18 cellular contexts compared by ENCODE assay signal in the genomic region with DNA sequence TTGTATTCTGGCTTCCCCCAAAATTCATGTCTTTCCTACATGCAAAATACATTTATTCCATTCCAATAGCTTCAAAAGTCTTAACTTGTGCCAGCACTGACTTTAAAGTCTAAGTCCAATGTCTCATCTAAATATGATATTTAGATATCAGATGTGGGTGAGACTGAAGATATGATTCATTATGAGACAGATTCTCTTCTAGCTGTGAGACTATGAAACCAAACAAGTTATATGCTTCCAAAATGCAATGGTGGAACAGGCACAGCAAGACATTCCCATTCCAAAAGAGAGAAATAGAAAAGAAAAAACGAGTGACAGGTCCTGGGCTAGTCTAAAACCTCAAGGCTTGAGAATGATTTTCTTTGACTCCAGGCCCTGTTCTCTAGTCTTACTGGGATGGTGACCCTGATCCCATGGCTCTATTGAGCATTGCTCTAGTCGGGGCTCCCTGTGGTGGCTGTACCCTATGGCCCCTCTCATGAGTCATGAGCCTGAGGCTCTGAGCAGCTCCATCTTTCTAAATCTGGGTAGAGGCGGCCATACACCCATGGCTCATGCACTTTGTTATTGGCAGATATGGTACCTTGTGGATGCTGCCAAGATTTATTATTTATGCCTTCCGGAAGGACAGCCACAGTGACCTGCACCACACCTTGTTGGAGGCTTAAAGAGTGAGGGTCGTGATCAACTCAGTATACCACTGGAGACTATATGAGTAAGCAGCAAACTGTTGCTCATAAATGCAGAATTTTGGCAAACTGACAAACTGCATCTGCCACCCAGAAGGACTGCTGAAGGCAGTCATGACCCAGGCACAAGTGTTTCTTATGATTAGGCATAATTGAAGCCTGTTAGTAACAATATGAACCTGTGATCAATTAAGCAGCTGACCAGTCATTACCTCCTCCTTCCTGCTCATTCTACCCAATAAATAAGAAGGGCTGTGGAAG.
"Had no signal": no experiment of that assay in that cellular context is flagged by ENCODE, and none has a peak within 500 bp of the region (broad histone marks: within the 10 kb centered on the region; RNA-seq: fewer than 3 reads in every experiment).

No MANE protein-coding gene starts in this region.

- H3K9me3 Mint-ChIP-seq: memory B cell; natural killer cell; stimulated activated naive B cell treated with anti-CD40 and anti-IgM and Interleukin-4, amounts not matched to agents 10 μg/mL and 1 μg/mL and 100 μg/mL, for 72 hours had no signal

- ATAC-seq: body of pancreas; natural killer cell; stimulated activated naive B cell treated with anti-CD40 and anti-IgM and Interleukin-4, amounts not matched to agents 10 μg/mL and 1 μg/mL and 100 μg/mL, for 72 hours had no signal

- DNase-seq: activated CD4-positive, alpha-beta T cell treated with anti-CD3 and anti-CD28 coated beads, Interleukin-2, amount 50 U/mL, for 48 hours; activated naive CD4-positive, alpha-beta T cell treated with anti-CD3 and anti-CD28 coated beads, Interleukin-2, amount 50 U/mL, for 16 hours; activated T-cell treated with anti-CD3 and anti-CD28 coated beads, Interleukin-2, amount 50 U/mL, for 1 hour; amygdala; body of pancreas; effector CD8-positive, alpha-beta T cell; kidney; left ventricle myocardium inferior; natural killer cell; stimulated activated CD4-positive, alpha-beta T cell treated with anti-CD3 and anti-CD28 coated beads, Interleukin-15, amount 100 ng/mL, for 24 hours; stimulated activated CD4-positive, alpha-beta T cell treated with anti-CD3 and anti-CD28 coated beads, Interleukin-4, amount 100 ng/mL, for 1 hour; stimulated activated naive B cell treated with anti-CD40 and anti-IgM and Interleukin-4, amounts not matched to agents 10 μg/mL and 1 μg/mL and 100 μg/mL, for 72 hours; substantia nigra; trophoblast cell; WERI-Rb-1 had no signal

- H3K4me3 ChIP-seq: body of pancreas, hepatocyte, left ventricle myocardium inferior had no signal

- H3K36me3 Mint-ChIP-seq: memory B cell; natural killer cell; stimulated activated naive B cell treated with anti-CD40 and anti-IgM and Interleukin-4, amounts not matched to agents 10 μg/mL and 1 μg/mL and 100 μg/mL, for 72 hours had no signal

- H3K27ac Mint-ChIP-seq: memory B cell; natural killer cell; stimulated activated naive B cell treated with anti-CD40 and anti-IgM and Interleukin-4, amounts not matched to agents 10 μg/mL and 1 μg/mL and 100 μg/mL, for 72 hours had no signal

- H3K4me3 Mint-ChIP-seq: memory B cell; natural killer cell; stimulated activated naive B cell treated with anti-CD40 and anti-IgM and Interleukin-4, amounts not matched to agents 10 μg/mL and 1 μg/mL and 100 μg/mL, for 72 hours had no signal

- H3K36me3 ChIP-seq: left ventricle myocardium inferior, neutrophil, WERI-Rb-1 had no signal

- H3K9me3 ChIP-seq: body of pancreas, neutrophil had no signal

- H3K4me1 ChIP-seq: body of pancreas, left ventricle myocardium inferior had no signal

- H3K27ac ChIP-seq: body of pancreas, hepatocyte, left ventricle myocardium inferior, neutrophil, WERI-Rb-1 had no signal

- H3K27me3 ChIP-seq: body of pancreas, hepatocyte, neutrophil had no signal

- FAIRE-seq: kidney had no signal

- H3K4me1 Mint-ChIP-seq: memory B cell; natural killer cell; stimulated activated naive B cell treated with anti-CD40 and anti-IgM and Interleukin-4, amounts not matched to agents 10 μg/mL and 1 μg/mL and 100 μg/mL, for 72 hours had no signal
